18 cellular contexts compared by ENCODE assay signal in the genomic region with DNA sequence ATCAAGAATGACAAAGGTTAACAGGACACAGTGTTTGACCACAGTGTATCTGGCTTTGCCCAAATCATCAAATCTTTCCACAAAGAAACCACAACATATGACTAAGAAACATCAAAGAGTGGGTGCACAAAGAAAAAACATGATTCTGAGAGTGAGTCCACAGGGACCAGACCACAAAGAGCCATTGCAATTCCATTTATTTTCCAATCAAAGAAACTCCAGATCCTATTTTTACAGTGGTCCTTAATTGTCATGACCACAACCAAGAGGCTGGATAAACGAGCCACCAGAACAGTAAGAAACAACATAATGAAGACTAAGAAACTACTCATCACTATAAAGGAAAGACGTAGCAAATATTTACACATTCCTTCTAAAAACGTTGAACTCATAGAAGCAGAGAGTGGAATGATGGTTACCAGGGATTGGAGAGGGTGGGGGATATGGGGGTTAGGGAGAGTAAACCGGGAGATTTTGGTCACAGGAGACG.
A peak's percentile ranks its signal among the peaks of the same experiment; 100 is the strongest.
DNase-seq lines count a peak whose midpoint lies in the region; ATAC-seq and TF ChIP-seq lines count a peak whose summit lies in the region.
"Had no signal": no experiment of that assay in that cellular context is flagged by ENCODE, and none has a peak within 500 bp of the region (broad histone marks: within the 10 kb centered on the region; RNA-seq: fewer than 3 reads in every experiment).

No MANE protein-coding gene starts in this region.

- WGBS in mesodermal cell (ENCODE audit: insufficient coverage in 2 of 2), 2 experiments = 76 to 100% methylated on average over 1 to 2 of the region's 5 CpGs

- no peak overlapping the region for H3K4me3 ChIP-seq in cardiac fibroblast (replicated peaks in 1 of 2; ENCODE audit: low read depth in 2 of 2, low read length in 2 of 2)
- no peak overlapping the region for H3K4me3 ChIP-seq in mesodermal cell (ENCODE audit: extremely low read depth, insufficient read depth, low read length, poor library complexity, severe bottlenecking)
- H3K4me3 ChIP-seq: gastroesophageal sphincter, psoas muscle, tibial nerve had no signal

- H3K36me3 Mint-ChIP-seq in activated CD8-positive, alpha-beta memory T cell treated with anti-CD3 and anti-CD28 coated beads, Interleukin-2, amount 10 ng/mL, durations not matched to agents 7 days and 5 days = no peaks in the 10 kb centered on the region
- H3K36me3 Mint-ChIP-seq: activated naive CD8-positive, alpha-beta T cell treated with anti-CD3 and anti-CD28 coated beads, Interleukin-2, amount 10 ng/mL, durations not matched to agents 7 days and 5 days; T-cell had no signal

- H3K9me3 Mint-ChIP-seq in activated CD8-positive, alpha-beta memory T cell treated with anti-CD3 and anti-CD28 coated beads, Interleukin-2, amount 10 ng/mL, durations not matched to agents 7 days and 5 days (ENCODE audit: low read depth) = no peaks in the 10 kb centered on the region
- H3K9me3 Mint-ChIP-seq: activated naive CD8-positive, alpha-beta T cell treated with anti-CD3 and anti-CD28 coated beads, Interleukin-2, amount 10 ng/mL, durations not matched to agents 7 days and 5 days; T-cell had no signal

- H3K27ac ChIP-seq in mesodermal cell (ENCODE audit: low read depth, low read length, severe bottlenecking) = peak overlapping the region; percentile 77
- H3K27ac ChIP-seq: gastroesophageal sphincter, psoas muscle, tibial nerve had no signal

- H3K4me3 Mint-ChIP-seq in activated CD8-positive, alpha-beta memory T cell treated with anti-CD3 and anti-CD28 coated beads, Interleukin-2, amount 10 ng/mL, durations not matched to agents 7 days and 5 days = no peak overlapping the region
- H3K4me3 Mint-ChIP-seq: activated naive CD8-positive, alpha-beta T cell treated with anti-CD3 and anti-CD28 coated beads, Interleukin-2, amount 10 ng/mL, durations not matched to agents 7 days and 5 days; B cell; T-cell had no signal

- no peak for ATAC-seq in activated CD8-positive, alpha-beta memory T cell treated with anti-CD3 and anti-CD28 coated beads, Interleukin-2, amount 10 ng/mL, durations not matched to agents 7 days and 5 days
- ATAC-seq: gastroesophageal sphincter, psoas muscle, T-cell had no signal

- H3K9me3 ChIP-seq in mesodermal cell (ENCODE audit: control insufficient read depth, low read length) = no peaks in the 10 kb centered on the region
- H3K9me3 ChIP-seq: gastroesophageal sphincter, psoas muscle, tibial nerve had no signal

- no peaks in the 10 kb centered on the region for H3K27me3 Mint-ChIP-seq in activated CD8-positive, alpha-beta memory T cell treated with anti-CD3 and anti-CD28 coated beads, Interleukin-2, amount 10 ng/mL, durations not matched to agents 7 days and 5 days

- H3K4me1 Mint-ChIP-seq in activated CD8-positive, alpha-beta memory T cell treated with anti-CD3 and anti-CD28 coated beads, Interleukin-2, amount 10 ng/mL, durations not matched to agents 7 days and 5 days = no peaks in the 10 kb centered on the region
- H3K4me1 Mint-ChIP-seq: B cell, T-cell had no signal

- peaks cover 9% of the 10 kb centered on the region for H3K36me3 ChIP-seq in mesodermal cell (ENCODE audit: control insufficient read depth, insufficient read depth, low read length)
- H3K36me3 ChIP-seq: gastroesophageal sphincter had no signal

- TF ChIP-seq CTCF in cardiac fibroblast (IDR thresholded peaks at IDR 0.05; ENCODE audit: low read depth, low read length) = no peak

- H3K27ac Mint-ChIP-seq in activated CD8-positive, alpha-beta memory T cell treated with anti-CD3 and anti-CD28 coated beads, Interleukin-2, amount 10 ng/mL, durations not matched to agents 7 days and 5 days = no peak overlapping the region
- H3K27ac Mint-ChIP-seq: activated naive CD8-positive, alpha-beta T cell treated with anti-CD3 and anti-CD28 coated beads, Interleukin-2, amount 10 ng/mL, durations not matched to agents 7 days and 5 days; B cell; T-cell had no signal

- CTCF ChIA-PET in activated CD8-positive, alpha-beta memory T cell treated with anti-CD3 and anti-CD28 coated beads, Interleukin-2, amount 10 ng/mL, durations not matched to agents 7 days and 5 days (lab: Charles Lee) = no interaction called here

- peaks cover 25% of the 10 kb centered on the region for H3K4me1 ChIP-seq in mesodermal cell (ENCODE audit: control insufficient read depth, insufficient read depth, low read length, poor library complexity, severe bottlenecking)
- H3K4me1 ChIP-seq: gastroesophageal sphincter, psoas muscle, tibial nerve had no signal

- peak; percentile 5 for DNase-seq in EH (ENCODE audit: low read depth)
- DNase-seq in NCI-H1930 (lab: John Stamatoyannopoulos, UW) = peak; percentile 72 to 88
- peak; percentile 8 to 53 for DNase-seq in cardiac fibroblast (ENCODE audit: low read depth in 2 of 2)
- DNase-seq in activated effector memory CD4-positive, alpha-beta T cell treated with Interleukin-2 at 50 U/mL for 16 hours = no peak
- DNase-seq in activated CD8-positive, alpha-beta memory T cell treated with anti-CD3 and anti-CD28 coated beads, Interleukin-2, amount 10 ng/mL, durations not matched to agents 7 days and 5 days = no peak
- DNase-seq in iPS-NIHi7 (ENCODE audit: extremely low spot score) = no peak
- DNase-seq in nucleus accumbens (lab: John Stamatoyannopoulos, UW) = no peak
- DNase-seq: activated CD4-positive, CD25-positive, alpha-beta regulatory T cell treated with anti-CD3 and anti-CD28 coated beads, Interleukin-2, amount 50 U/mL, for 72 hours; activated naive CD8-positive, alpha-beta T cell treated with anti-CD3 and anti-CD28 coated beads, Interleukin-2, amount 10 ng/mL, durations not matched to agents 7 days and 5 days; DMS79 treated with DMSO at 0.1 percent for 48 hours; NCI-H1417; NCI-H345; psoas muscle; T-cell had no signal

Comparison
In these comparisons a context has a peak if more than half of its experiments do, and no peak if none do; other contexts are left out.
1. DNase-seq: peak in EH (single experiment), NCI-H1930 (2 of 2) and cardiac fibroblast (2 of 2); none in activated effector memory CD4-positive, alpha-beta T cell treated with Interleukin-2 at 50 U/mL for 16 hours (single experiment), activated CD8-positive, alpha-beta memory T cell treated with anti-CD3 and anti-CD28 coated beads, Interleukin-2, amount 10 ng/mL, durations not matched to agents 7 days and 5 days (single experiment), iPS-NIHi7 (single experiment) and nucleus accumbens (0 of 56).